In the genomic region with DNA sequence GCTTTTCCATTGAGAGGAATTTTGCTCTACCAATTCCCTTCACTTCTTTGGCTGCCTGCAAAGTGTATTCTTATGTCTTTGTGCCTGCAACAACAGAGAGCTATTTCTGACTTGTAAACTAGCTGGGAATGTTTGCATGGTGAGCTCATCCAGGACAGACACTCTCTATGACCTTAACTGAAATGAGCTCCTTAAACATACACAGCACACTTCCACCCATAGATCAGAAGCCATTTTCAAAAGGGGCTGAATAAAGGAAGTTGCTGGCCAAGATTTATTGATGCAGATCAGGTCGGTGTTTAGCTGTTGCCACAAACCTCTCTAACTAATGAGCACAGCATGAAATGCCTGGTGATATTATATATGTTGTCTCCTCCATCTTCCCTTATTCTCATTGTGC, we compare ENCODE assay signal across 8 cellular contexts.
DNase-seq lines count a peak whose midpoint lies in the region; ATAC-seq, FAIRE-seq and TF ChIP-seq lines count a peak whose summit lies in the region.

No MANE protein-coding gene starts in this region.

- H3K27me3 Mint-ChIP-seq in astrocyte (ENCODE audit: low read depth, unreplicated experiment) = no peaks in the 10 kb centered on the region

- H3K36me3 Mint-ChIP-seq in astrocyte (ENCODE audit: low read depth, unreplicated experiment) = no peaks in the 10 kb centered on the region

- peak overlapping the region; percentile 90 for H3K27ac Mint-ChIP-seq in astrocyte (ENCODE audit: unreplicated experiment)

- POLR2A ChIA-PET in HEK293T (lab: Yijun Ruan, JAX) = interaction anchor here (0.9 kb wide), 1 partner anchor 65 kb away, joined by 3 read pairs; no protein-coding TSS in a partner anchor

- peaks cover 57% of the 10 kb centered on the region for H3K4me1 ChIP-seq in astrocyte (ENCODE audit: insufficient read depth, low read length)
- H3K4me1 ChIP-seq in skeletal muscle satellite cell (ENCODE audit: control insufficient read depth, insufficient read depth, low read length) = peaks cover 51% of the 10 kb centered on the region

- peaks cover 50% of the 10 kb centered on the region for H3K4me1 Mint-ChIP-seq in astrocyte (ENCODE audit: low read depth, unreplicated experiment)

- H3K36me3 ChIP-seq in astrocyte (ENCODE audit: insufficient read depth, low read length) = no peaks in the 10 kb centered on the region
- H3K36me3 ChIP-seq in skeletal muscle satellite cell (ENCODE audit: insufficient read depth, low read length) = no peaks in the 10 kb centered on the region

- no peak for TF ChIP-seq CTCF in astrocyte (IDR thresholded peaks at IDR 0.05; ENCODE audit: insufficient read depth, low read depth, low read length)

- ATAC-seq in HG03175 (IDR thresholded peaks at IDR 0.05; ENCODE audit: unreplicated experiment) (no peak), GM19023 (IDR thresholded peaks at IDR 0.05; ENCODE audit: unreplicated experiment) (no peak)

- H3K4me2 ChIP-seq in astrocyte (ENCODE audit: low read length) (peak overlapping the region; percentile 81), skeletal muscle satellite cell (ENCODE audit: low read length) (peak overlapping the region; percentile 80)

- H2AFZ ChIP-seq in astrocyte (ENCODE audit: low read depth, low read length) = peak overlapping the region; percentile 6

- no peaks in the 10 kb centered on the region for H4K20me1 ChIP-seq in astrocyte (ENCODE audit: insufficient read depth, low read length)

- H3K9ac ChIP-seq in astrocyte (ENCODE audit: low read length) (peak overlapping the region; percentile 76), skeletal muscle satellite cell (ENCODE audit: low read depth, low read length) (peak overlapping the region; percentile 68)

- peak overlapping the region; percentile 95 for H3K27ac ChIP-seq in astrocyte (ENCODE audit: low read depth, low read length)

- H3K4me3 ChIP-seq in astrocyte (ENCODE audit: insufficient read depth, low read depth, low read length) (peak overlapping the region; percentile 30), skeletal muscle satellite cell (ENCODE audit: low read length) (peak overlapping the region; percentile 54)

- H3K27me3 ChIP-seq in astrocyte (ENCODE audit: insufficient read depth, low read length) (no peaks in the 10 kb centered on the region), skeletal muscle satellite cell (ENCODE audit: control insufficient read depth, insufficient read depth, low read length) (no peaks in the 10 kb centered on the region)

- H3K9me3 ChIP-seq in astrocyte (ENCODE audit: insufficient read depth, low read depth, low read length) = no peaks in the 10 kb centered on the region
- no peaks in the 10 kb centered on the region for H3K9me3 ChIP-seq in skeletal muscle satellite cell (replicated peaks; ENCODE audit: low read length)

- no peaks in the 10 kb centered on the region for H3K79me2 ChIP-seq in astrocyte (ENCODE audit: insufficient read depth, low read length)

- H3K9me3 Mint-ChIP-seq in astrocyte (ENCODE audit: unreplicated experiment) = no peaks in the 10 kb centered on the region

- DNase-seq in HEK293T (ENCODE audit: extremely low spot score) (peak; percentile 15), astrocyte (ENCODE audit: low read depth) (peak; percentile 94), iPS DF 19.7 (ENCODE audit: low read depth, low spot score) (peak; percentile 38), NCI-H774 (lab: John Stamatoyannopoulos, UW) (no peak), NCI-H2171 treated with DMSO at 0.1 percent for 48 hours (lab: John Stamatoyannopoulos, UW) (no peak)

- H3K4me3 Mint-ChIP-seq in astrocyte (ENCODE audit: unreplicated experiment) = peak overlapping the region; percentile 30

- CTCF ChIA-PET in HEK293T (lab: Yijun Ruan, JAX) = interaction anchor here (1.2 kb wide), 1 partner anchor 17 kb away, joined by 3 read pairs; no protein-coding TSS in a partner anchor

- peak; percentile 87 for FAIRE-seq in astrocyte (lab: Jason Lieb, UNC)

TF ChIP-seq in HEK293T, 16 proteins besides CTCF, POLR2A, EP300 and RAD21:
- no peak for TF ChIP-seq BHLHE40 (IDR thresholded peaks at IDR 0.05; ENCODE audit: borderline replicate concordance)
- TF ChIP-seq, protein P1, sequence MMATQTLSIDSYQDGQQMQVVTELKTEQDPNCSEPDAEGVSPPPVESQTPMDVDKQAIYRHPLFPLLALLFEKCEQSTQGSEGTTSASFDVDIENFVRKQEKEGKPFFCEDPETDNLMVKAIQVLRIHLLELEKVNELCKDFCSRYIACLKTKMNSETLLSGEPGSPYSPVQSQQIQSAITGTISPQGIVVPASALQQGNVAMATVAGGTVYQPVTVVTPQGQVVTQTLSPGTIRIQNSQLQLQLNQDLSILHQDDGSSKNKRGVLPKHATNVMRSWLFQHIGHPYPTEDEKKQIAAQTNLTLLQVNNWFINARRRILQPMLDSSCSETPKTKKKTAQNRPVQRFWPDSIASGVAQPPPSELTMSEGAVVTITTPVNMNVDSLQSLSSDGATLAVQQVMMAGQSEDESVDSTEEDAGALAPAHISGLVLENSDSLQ (IDR thresholded peaks at IDR 0.05) = peak; percentile 31
- TF ChIP-seq CTBP1 (IDR thresholded peaks at IDR 0.05; ENCODE audit: borderline replicate concordance) = no peak
- TF ChIP-seq TARDBP (IDR thresholded peaks at IDR 0.05) = no peak

Comparison
In these comparisons a context has a peak if more than half of its experiments do, and no peak if none do; other contexts are left out.
1. DNase-seq: peak in HEK293T (single experiment), astrocyte (single experiment) and iPS DF 19.7 (single experiment); none in NCI-H774 (single experiment) and NCI-H2171 treated with DMSO at 0.1 percent for 48 hours (single experiment).